1 cellular context compared by ENCODE assay signal in genomic region chr9:78369644-78370219, GRCh38.
TF ChIP-seq lines count a peak whose summit lies in the region.

No MANE protein-coding gene starts in this region.

TF ChIP-seq in K562, 482 proteins besides CTCF, POLR2A, EP300 and RAD21 (continued from another document):
- TF ChIP-seq ARID3A (IDR thresholded peaks at IDR 0.05; ENCODE audit: borderline replicate concordance, low read depth, low read length), result no peak
